In genomic region chr6:20658053-20658452, GRCh38 we compare ENCODE assay signal across 1 cellular context.
A peak's percentile ranks its signal among the peaks of the same experiment; 100 is the strongest.
TF ChIP-seq lines count a peak whose summit lies in the region.

No MANE protein-coding gene starts in this region.

TF ChIP-seq in HepG2, 621 proteins besides CTCF, POLR2A, EP300 and RAD21 (continued from another document and continues in another):
- TF ChIP-seq HOXA9 (CRISPR knock-in tag; IDR thresholded peaks at IDR 0.05; ENCODE audit: borderline replicate concordance) (no peak), ZBTB2 (CRISPR knock-in tag; IDR thresholded peaks at IDR 0.05; ENCODE audit: low read depth) (no peak), PRMT3 (CRISPR knock-in tag; IDR thresholded peaks at IDR 0.05; ENCODE audit: borderline replicate concordance, low read depth) (no peak), MYPOP (CRISPR knock-in tag; IDR thresholded peaks at IDR 0.05) (no peak), KDM3A (CRISPR knock-in tag; IDR thresholded peaks at IDR 0.05; ENCODE audit: low read depth) (no peak), RELA (CRISPR knock-in tag; IDR thresholded peaks at IDR 0.05) (no peak), PCBP2 (optimal IDR thresholded peaks at IDR 0.05; ENCODE audit: low read depth, low read length, poor library complexity, severe bottlenecking) (no peak), CREM (IDR thresholded peaks at IDR 0.05) (0 out of 2 replicates have a peak, but pooled peaks have one; percentile 14), CREM (CRISPR knock-in tag; IDR thresholded peaks at IDR 0.05) (no peak), PRPF4 (IDR thresholded peaks at IDR 0.05; ENCODE audit: low read depth, low read length, poor library complexity, severe bottlenecking) (no peak), ZNF639 (CRISPR knock-in tag; conservative IDR thresholded peaks at IDR 0.05) (no peak), ATF2 (CRISPR knock-in tag; IDR thresholded peaks at IDR 0.05) (no peak), SUZ12 (IDR thresholded peaks at IDR 0.05; ENCODE audit: low read depth, low read length) (no peak), RNF219 (CRISPR knock-in tag; IDR thresholded peaks at IDR 0.05) (no peak), TERF1 (CRISPR knock-in tag; IDR thresholded peaks at IDR 0.05) (no peak), RCOR2 (CRISPR knock-in tag; IDR thresholded peaks at IDR 0.05) (no peak), PHB2 (IDR thresholded peaks at IDR 0.05; ENCODE audit: partially characterized antibody) (no peak), RERE (CRISPR knock-in tag; IDR thresholded peaks at IDR 0.05; ENCODE audit: low read depth) (peak; percentile 49; the same call in 1 of the 2 replicates), ZNF282 (IDR thresholded peaks at IDR 0.05; ENCODE audit: partially characterized antibody) (no peak), HES4 (CRISPR knock-in tag; IDR thresholded peaks at IDR 0.05; ENCODE audit: borderline replicate concordance) (no peak), SALL2 (CRISPR knock-in tag; IDR thresholded peaks at IDR 0.05) (no peak), ZNF615 (CRISPR knock-in tag; IDR thresholded peaks at IDR 0.05; ENCODE audit: borderline replicate concordance) (no peak), ZNF17 (CRISPR knock-in tag; IDR thresholded peaks at IDR 0.05) (no peak), ZNF207 (IDR thresholded peaks at IDR 0.05; ENCODE audit: borderline replicate concordance) (no peak), KAT7 (CRISPR knock-in tag; IDR thresholded peaks at IDR 0.05; ENCODE audit: borderline replicate concordance) (no peak), IRF9 (CRISPR knock-in tag; IDR thresholded peaks at IDR 0.05; ENCODE audit: borderline replicate concordance) (no peak), ZNF776 (CRISPR knock-in tag; IDR thresholded peaks at IDR 0.05) (no peak), NR2F6 (IDR thresholded peaks at IDR 0.05) (peak; percentile 49; the same call in 1 of the 2 replicates), NR2F6 (CRISPR knock-in tag; IDR thresholded peaks at IDR 0.05) (peak; percentile 62; the same call in 1 of the 2 replicates), GFI1 (CRISPR knock-in tag; IDR thresholded peaks at IDR 0.05; ENCODE audit: borderline replicate concordance) (no peak), CEBPB (IDR thresholded peaks at IDR 0.05; ENCODE audit: borderline replicate concordance, low read depth, low read length) (no peak), ZNF768 (CRISPR knock-in tag; IDR thresholded peaks at IDR 0.05) (no peak), ZNF782 (CRISPR knock-in tag; IDR thresholded peaks at IDR 0.05; ENCODE audit: borderline replicate concordance) (no peak), DMTF1 (CRISPR knock-in tag; IDR thresholded peaks at IDR 0.05) (no peak), GZF1 (CRISPR knock-in tag; IDR thresholded peaks at IDR 0.05) (no peak), CREBL2 (CRISPR knock-in tag; IDR thresholded peaks at IDR 0.05; ENCODE audit: borderline replicate concordance) (no peak), SIN3B (IDR thresholded peaks at IDR 0.05; ENCODE audit: low read length) (no peak), NR2C2 (CRISPR knock-in tag; IDR thresholded peaks at IDR 0.05; ENCODE audit: borderline replicate concordance) (no peak), POLR2AphosphoS2 (IDR thresholded peaks at IDR 0.05; ENCODE audit: low read depth, low read length) (no peak), KDM5A (IDR thresholded peaks at IDR 0.05; ENCODE audit: borderline replicate concordance, low read length) (no peak), HOMEZ (CRISPR knock-in tag; IDR thresholded peaks at IDR 0.05; ENCODE audit: low read depth) (0 out of 2 replicates have a peak, but pooled peaks have one; percentile 35), ZNF784 (CRISPR knock-in tag; IDR thresholded peaks at IDR 0.05; ENCODE audit: borderline replicate concordance) (no peak)
